In the genomic region with DNA sequence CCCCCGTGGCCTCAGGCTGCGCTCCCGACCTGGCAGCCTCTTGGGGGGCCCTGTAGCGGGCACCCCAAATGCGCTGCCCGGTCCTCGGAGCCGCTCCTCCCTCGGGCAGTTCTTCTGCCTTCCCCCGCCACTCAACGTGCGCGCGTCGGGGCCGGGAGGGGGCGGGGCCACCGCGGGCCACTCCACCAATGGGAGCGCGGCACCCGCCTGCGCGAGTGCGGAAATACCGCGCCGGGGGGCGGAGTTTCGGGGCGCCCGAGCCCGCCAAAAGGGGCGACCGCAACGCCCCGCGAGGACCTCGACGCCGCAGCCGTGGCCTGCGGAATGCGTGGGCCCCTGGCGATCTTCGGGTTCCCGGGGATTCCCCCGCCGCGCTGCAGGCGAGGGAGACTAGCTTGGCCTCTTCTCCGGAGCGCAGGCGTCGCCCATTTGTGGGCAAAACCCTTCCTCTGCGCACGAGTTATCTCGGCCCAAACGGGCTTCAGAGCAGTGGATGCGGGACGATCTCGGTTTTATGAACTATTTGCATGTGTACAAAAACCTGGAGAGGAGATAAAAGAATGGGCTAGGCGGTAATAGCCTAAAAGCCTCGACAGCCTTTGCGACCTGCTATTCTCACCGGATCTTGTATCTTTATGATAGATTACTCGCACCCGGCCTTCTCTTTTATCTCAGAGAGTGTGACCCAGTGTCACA, we compare ENCODE assay signal across 8 cellular contexts. TPM values are rescaled to one million over a fixed set of nuclear protein-coding genes. Genes with fewer than 3 reads are reported as not detected.
DNase-seq lines count a peak whose midpoint lies in the region; ATAC-seq and TF ChIP-seq lines count a peak whose summit lies in the region.

A gene with protein sequence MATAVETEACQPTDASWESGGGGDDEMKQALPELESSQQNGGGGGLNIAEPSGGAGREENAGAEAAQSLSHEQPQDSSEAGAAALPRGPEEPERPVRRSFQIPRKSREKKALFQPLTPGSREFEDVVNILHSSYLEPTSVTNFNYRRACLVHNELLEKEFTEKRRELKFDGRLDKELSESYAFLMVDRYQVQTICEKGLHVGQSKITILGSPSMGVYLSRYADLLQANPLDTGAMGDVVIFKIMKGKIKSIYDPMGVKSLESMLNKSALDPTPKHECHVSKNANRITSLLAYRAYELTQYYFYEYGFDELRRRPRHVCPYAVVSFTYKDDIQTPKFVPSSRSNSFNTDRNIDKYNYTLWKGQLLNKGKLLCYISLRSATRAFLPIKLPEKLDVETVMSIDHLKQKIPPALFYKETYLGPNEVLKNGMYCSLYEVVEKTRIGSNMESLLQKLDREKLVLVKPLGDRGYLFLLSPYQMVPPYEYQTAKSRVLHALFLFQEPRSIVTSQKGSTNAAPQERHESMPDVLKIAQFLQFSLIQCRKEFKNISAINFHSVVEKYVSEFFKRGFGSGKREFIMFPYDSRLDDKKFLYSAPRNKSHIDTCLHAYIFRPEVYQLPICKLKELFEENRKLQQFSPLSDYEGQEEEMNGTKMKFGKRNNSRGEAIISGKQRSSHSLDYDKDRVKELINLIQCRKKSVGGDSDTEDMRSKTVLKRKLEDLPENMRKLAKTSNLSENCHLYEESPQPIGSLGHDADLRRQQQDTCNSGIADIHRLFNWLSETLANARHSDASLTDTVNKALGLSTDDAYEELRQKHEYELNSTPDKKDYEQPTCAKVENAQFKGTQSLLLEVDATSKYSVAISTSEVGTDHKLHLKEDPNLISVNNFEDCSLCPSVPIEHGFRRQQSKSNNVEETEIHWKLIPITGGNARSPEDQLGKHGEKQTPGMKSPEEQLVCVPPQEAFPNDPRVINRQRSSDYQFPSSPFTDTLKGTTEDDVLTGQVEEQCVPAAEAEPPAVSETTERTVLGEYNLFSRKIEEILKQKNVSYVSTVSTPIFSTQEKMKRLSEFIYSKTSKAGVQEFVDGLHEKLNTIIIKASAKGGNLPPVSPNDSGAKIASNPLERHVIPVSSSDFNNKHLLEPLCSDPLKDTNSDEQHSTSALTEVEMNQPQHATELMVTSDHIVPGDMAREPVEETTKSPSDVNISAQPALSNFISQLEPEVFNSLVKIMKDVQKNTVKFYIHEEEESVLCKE (N-terminal part only) (minus strand): TSS at position 144 of the 696 bp plus-strand sequence. CDS start 259 bp downstream, outside the sequence.

- intact Hi-C loops in heart right ventricle (cut with DNase I) = no loop called here

- H3K27me3 Mint-ChIP-seq in GM23338 (ENCODE audit: insufficient read depth, low read depth, poor library complexity) = peaks cover 18% of the 10 kb centered on the region
- no peaks in the 10 kb centered on the region for H3K27me3 Mint-ChIP-seq in progenitor cell of endocrine pancreas

- peak; percentile 83 for ATAC-seq in GM23338
- peak; percentile 96 to 98 (median 97) for ATAC-seq in heart right ventricle
- ATAC-seq in upper lobe of left lung (ENCODE audit: low FRiP score in 2 of 2) = peak; percentile 97 to 98

- H3K27ac Mint-ChIP-seq in GM23338 (peak within 1 kb of the TSS; percentile 96), progenitor cell of endocrine pancreas (peak within 1 kb of the TSS; percentile 98)

- TF ChIP-seq CTCF in GM23338 (conservative IDR thresholded peaks at IDR 0.05; ENCODE audit: low read depth in 2 of 2) = no peak
- no peak for TF ChIP-seq CTCF in heart right ventricle (IDR thresholded peaks at IDR 0.05)
- TF ChIP-seq CTCF in progenitor cell of endocrine pancreas (IDR thresholded peaks at IDR 0.05; ENCODE audit: unreplicated experiment) = no peak
- TF ChIP-seq CTCF in upper lobe of left lung (IDR thresholded peaks at IDR 0.05) = no peak

- peaks cover 29% of the 10 kb centered on the region for H3K36me3 Mint-ChIP-seq in GM23338 (ENCODE audit: low read depth)
- H3K36me3 Mint-ChIP-seq in progenitor cell of endocrine pancreas (ENCODE audit: insufficient read depth) = peaks cover 27% of the 10 kb centered on the region

- no peak for TF ChIP-seq EP300 in upper lobe of left lung (IDR thresholded peaks at IDR 0.05)

- H3K9me3 Mint-ChIP-seq in GM23338 = peaks cover 13% of the 10 kb centered on the region
- peaks cover 9% of the 10 kb centered on the region for H3K9me3 Mint-ChIP-seq in progenitor cell of endocrine pancreas (ENCODE audit: low read depth)

- H3F3A ChIP-seq in GM23338 (replicated peaks; ENCODE audit: low read depth) = no peaks in the 10 kb centered on the region

- H2AFZ ChIP-seq in GM23338 = peak within 1 kb of the TSS; percentile 35; the same call in 1 of the 2 replicates

- H3K79me2 ChIP-seq in GM23338 (replicated peaks; ENCODE audit: insufficient read depth) = peaks cover 31% of the 10 kb centered on the region

- peaks cover 0 to 11% (median 0%) of the 10 kb centered on the region in 11 donors for H3K9me3 ChIP-seq in heart right ventricle
- peaks cover 0 to 4% (median 0%) of the 10 kb centered on the region in 4 donors for H3K9me3 ChIP-seq in upper lobe of left lung

- H3K4me1 Mint-ChIP-seq in GM23338 (peaks cover 33% of the 10 kb centered on the region), progenitor cell of endocrine pancreas (ENCODE audit: low read depth) (peaks cover 13% of the 10 kb centered on the region)

- H4K20me1 ChIP-seq in GM23338 (replicated peaks; ENCODE audit: insufficient read depth) = no peaks in the 10 kb centered on the region

- TF ChIP-seq POLR2A in upper lobe of left lung (IDR thresholded peaks at IDR 0.05) = peak in 2 of 4 donors; percentile 51 to 91

- H3K9me2 ChIP-seq in GM23338 (ENCODE audit: insufficient read depth) = no peaks in the 10 kb centered on the region

- DNase-seq in GM04503 (ENCODE audit: low read depth) (peak; percentile 11), GM23338 (ENCODE audit: low spot score) (peak; percentile 88), LoVo (ENCODE audit: low spot score) (peak; percentile 75), T-helper 1 cell (peak; percentile 78 to 94 (median 81)), amniotic epithelial cell (ENCODE audit: low read depth) (peak; percentile 66), heart right ventricle (peak; percentile 80 to 89), progenitor cell of endocrine pancreas (ENCODE audit: low spot score, unreplicated experiment) (peak; percentile 58), upper lobe of left lung (peak; percentile 80 to 98)

- peak within 1 kb of the TSS; percentile 87 for H3K4me2 ChIP-seq in GM23338

- peak within 1 kb of the TSS; percentile 86 for H3K4me3 ChIP-seq in GM23338
- H3K4me3 ChIP-seq in heart right ventricle = peak within 1 kb of the TSS; percentile 82 to 98 (median 88)
- H3K4me3 ChIP-seq in upper lobe of left lung = peak within 1 kb of the TSS; percentile 54 to 80 (median 76)

- WGBS in heart right ventricle, 2 donors = 17 to 18% methylated on average over 65 to 68 of the region's 68 CpGs
- WGBS in upper lobe of left lung, 2 donors = 43 to 81% methylated on average over 13 to 31 of the region's 68 CpGs

- H3K4me1 ChIP-seq in GM23338 (ENCODE audit: insufficient read depth) (peaks cover 16% of the 10 kb centered on the region), heart right ventricle (peaks cover 0 to 44% (median 19%) of the 10 kb centered on the region in 9 donors), upper lobe of left lung (peaks cover 10 to 30% (median 25%) of the 10 kb centered on the region in 4 donors)

- peaks cover 34% of the 10 kb centered on the region for H3K27me3 ChIP-seq in GM23338 (ENCODE audit: insufficient read depth)
- no peaks in the 10 kb centered on the region for H3K27me3 ChIP-seq in heart right ventricle
- no peaks in the 10 kb centered on the region for H3K27me3 ChIP-seq in upper lobe of left lung

- H3K4me3 Mint-ChIP-seq in GM23338 (peak within 1 kb of the TSS; percentile 89), progenitor cell of endocrine pancreas (ENCODE audit: low read depth) (peak within 1 kb of the TSS; percentile 94)

- H3K36me3 ChIP-seq in GM23338 (ENCODE audit: insufficient read depth) (no peaks in the 10 kb centered on the region), heart right ventricle (peaks cover 0 to 14% (median 0%) of the 10 kb centered on the region in 9 donors), upper lobe of left lung (peaks cover 0 to 4% (median 0%) of the 10 kb centered on the region in 4 donors)

- peak within 1 kb of the TSS; percentile 97 for H3K27ac ChIP-seq in GM23338 (ENCODE audit: low read depth)
- H3K27ac ChIP-seq in heart right ventricle = peak within 1 kb of the TSS; percentile 97 to 100 (median 99)
- H3K27ac ChIP-seq in upper lobe of left lung = peak within 1 kb of the TSS; percentile 94 to 100 (median 99)

TF ChIP-seq in GM23338, 12 proteins besides CTCF, POLR2A, EP300 and RAD21 (continues in another document):
- TF ChIP-seq, protein P1, sequence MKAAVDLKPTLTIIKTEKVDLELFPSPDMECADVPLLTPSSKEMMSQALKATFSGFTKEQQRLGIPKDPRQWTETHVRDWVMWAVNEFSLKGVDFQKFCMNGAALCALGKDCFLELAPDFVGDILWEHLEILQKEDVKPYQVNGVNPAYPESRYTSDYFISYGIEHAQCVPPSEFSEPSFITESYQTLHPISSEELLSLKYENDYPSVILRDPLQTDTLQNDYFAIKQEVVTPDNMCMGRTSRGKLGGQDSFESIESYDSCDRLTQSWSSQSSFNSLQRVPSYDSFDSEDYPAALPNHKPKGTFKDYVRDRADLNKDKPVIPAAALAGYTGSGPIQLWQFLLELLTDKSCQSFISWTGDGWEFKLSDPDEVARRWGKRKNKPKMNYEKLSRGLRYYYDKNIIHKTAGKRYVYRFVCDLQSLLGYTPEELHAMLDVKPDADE (IDR thresholded peaks at IDR 0.05) = no peak

RNA-seq across cellular contexts. Expression of the gene that starts here (rescaled TPM):
- total RNA-seq in GM23338 (2014; rRNA removed; shearing (Covaris generic)) = 53.6 and 58.6 TPM in 2 replicates
- 10.6 and 14.7 TPM in 2 replicates for polyA plus RNA-seq in GM23338 (2016; fragmentation: Nextera tagmentation; extraction: Ambion mirVana)
- total RNA-seq in heart right ventricle = 10 to 100 TPM; 17.8 to 31.8 (median 22.0) TPM
- 10 to 100 TPM in 1 of 2 donors, 1 to 10 TPM in 1; 9.2 to 14.3 TPM for polyA plus RNA-seq in heart right ventricle
- total RNA-seq in progenitor cell of endocrine pancreas = 64.2 and 67.6 TPM in 2 replicates
- 100 to 1,000 TPM in 1 of 6 donors, 10 to 100 TPM in 5; 29.4 to 113 (median 54.9) TPM for total RNA-seq in upper lobe of left lung

Comparison
In these comparisons a context has a peak if more than half of its experiments do, and no peak if none do; other contexts are left out.
1. Peak in every context shown above with its lines: DNase-seq, ATAC-seq, H3K4me3 ChIP-seq and H3K27ac ChIP-seq.
2. DNase-seq: peak in every context shown above with its lines; median percentile 89 in upper lobe of left lung; 88 in GM23338; 84 in heart right ventricle; 81 in T-helper 1 cell; 75 in LoVo; 66 in amniotic epithelial cell; 58 in progenitor cell of endocrine pancreas; 11 in GM04503.